1 cellular context compared by ENCODE assay signal in the genomic region with DNA sequence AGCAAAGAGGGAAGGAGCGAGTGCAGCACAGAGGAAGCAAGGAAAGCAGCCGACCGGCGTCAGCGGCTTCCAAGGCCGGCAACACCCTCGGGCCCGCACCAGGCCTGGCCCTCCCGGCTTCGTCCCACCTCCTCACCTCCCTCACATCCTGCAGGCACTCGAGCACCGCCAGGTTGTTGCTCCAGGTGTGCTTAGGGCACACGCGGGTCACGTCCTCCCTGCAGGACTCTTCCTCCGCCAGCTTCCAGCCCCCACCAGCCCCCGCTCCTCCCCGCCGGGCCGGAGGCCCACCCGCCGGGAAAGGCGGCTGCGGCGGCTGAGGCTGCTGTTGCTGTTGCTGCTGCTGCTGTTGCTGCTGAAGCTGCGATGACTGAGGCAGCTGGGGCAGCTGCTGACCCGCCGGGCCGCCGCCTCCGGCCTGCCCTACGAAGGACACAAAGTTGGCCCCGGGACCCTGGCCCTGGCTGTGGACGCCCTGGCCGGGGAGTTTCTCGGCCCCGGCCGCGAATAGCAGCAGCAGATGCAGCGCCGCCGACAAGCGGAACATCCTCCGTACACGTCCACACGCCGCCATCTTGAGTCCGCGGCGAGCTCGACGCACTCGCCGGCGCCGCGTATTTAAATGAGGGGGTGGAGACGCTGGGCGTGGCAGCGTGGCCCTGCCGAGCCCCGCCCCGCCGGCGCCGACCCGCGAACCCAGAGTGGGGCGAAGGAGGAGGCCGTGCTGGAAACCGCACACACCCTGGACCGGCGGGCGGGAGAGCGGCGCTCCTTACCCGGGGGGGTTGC.
TF ChIP-seq lines count a peak whose summit lies in the region.

A gene (minus strand): TSS at position 594 of the 789 bp plus-strand sequence. CDS start 20 bp downstream, at position 574.

TF ChIP-seq in HEK293, 187 proteins besides CTCF, POLR2A, EP300 and RAD21 (continued from another document and continues in another):
- TF ChIP-seq, protein P1, sequence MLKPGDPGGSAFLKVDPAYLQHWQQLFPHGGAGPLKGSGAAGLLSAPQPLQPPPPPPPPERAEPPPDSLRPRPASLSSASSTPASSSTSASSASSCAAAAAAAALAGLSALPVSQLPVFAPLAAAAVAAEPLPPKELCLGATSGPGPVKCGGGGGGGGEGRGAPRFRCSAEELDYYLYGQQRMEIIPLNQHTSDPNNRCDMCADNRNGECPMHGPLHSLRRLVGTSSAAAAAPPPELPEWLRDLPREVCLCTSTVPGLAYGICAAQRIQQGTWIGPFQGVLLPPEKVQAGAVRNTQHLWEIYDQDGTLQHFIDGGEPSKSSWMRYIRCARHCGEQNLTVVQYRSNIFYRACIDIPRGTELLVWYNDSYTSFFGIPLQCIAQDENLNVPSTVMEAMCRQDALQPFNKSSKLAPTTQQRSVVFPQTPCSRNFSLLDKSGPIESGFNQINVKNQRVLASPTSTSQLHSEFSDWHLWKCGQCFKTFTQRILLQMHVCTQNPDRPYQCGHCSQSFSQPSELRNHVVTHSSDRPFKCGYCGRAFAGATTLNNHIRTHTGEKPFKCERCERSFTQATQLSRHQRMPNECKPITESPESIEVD (tag by site-specific recombination; IDR thresholded peaks at IDR 0.05) = no peak
- peak; percentile 35; the same call in 1 of the 2 replicates for TF ChIP-seq OVOL3 (tag by site-specific recombination; IDR thresholded peaks at IDR 0.05)
- no peak for TF ChIP-seq ZNF768 (tag by site-specific recombination; IDR thresholded peaks at IDR 0.05)
- no peak for TF ChIP-seq BCL11B (tag by site-specific recombination; IDR thresholded peaks at IDR 0.05; ENCODE audit: low read depth)
- TF ChIP-seq ZNF792 (tag by site-specific recombination; IDR thresholded peaks at IDR 0.05) = no peak; the same call in 1 of the 2 replicates
- TF ChIP-seq YY1 (tag by site-specific recombination; IDR thresholded peaks at IDR 0.05) = peak; percentile 68
- 0 out of 2 replicates have a peak, but pooled peaks have one; percentile 48 for TF ChIP-seq ZNF366 (tag by site-specific recombination; conservative IDR thresholded peaks at IDR 0.05)
- no peak for TF ChIP-seq ZNF791 (tag by site-specific recombination; IDR thresholded peaks at IDR 0.05)
- no peak for TF ChIP-seq ZFP3 (tag by site-specific recombination; IDR thresholded peaks at IDR 0.05; ENCODE audit: low read depth)
- TF ChIP-seq ZNF544 (tag by site-specific recombination; IDR thresholded peaks at IDR 0.05) = no peak
- TF ChIP-seq YY2 (tag by site-specific recombination; IDR thresholded peaks at IDR 0.05) = peak; percentile 85
- TF ChIP-seq, protein P2, sequence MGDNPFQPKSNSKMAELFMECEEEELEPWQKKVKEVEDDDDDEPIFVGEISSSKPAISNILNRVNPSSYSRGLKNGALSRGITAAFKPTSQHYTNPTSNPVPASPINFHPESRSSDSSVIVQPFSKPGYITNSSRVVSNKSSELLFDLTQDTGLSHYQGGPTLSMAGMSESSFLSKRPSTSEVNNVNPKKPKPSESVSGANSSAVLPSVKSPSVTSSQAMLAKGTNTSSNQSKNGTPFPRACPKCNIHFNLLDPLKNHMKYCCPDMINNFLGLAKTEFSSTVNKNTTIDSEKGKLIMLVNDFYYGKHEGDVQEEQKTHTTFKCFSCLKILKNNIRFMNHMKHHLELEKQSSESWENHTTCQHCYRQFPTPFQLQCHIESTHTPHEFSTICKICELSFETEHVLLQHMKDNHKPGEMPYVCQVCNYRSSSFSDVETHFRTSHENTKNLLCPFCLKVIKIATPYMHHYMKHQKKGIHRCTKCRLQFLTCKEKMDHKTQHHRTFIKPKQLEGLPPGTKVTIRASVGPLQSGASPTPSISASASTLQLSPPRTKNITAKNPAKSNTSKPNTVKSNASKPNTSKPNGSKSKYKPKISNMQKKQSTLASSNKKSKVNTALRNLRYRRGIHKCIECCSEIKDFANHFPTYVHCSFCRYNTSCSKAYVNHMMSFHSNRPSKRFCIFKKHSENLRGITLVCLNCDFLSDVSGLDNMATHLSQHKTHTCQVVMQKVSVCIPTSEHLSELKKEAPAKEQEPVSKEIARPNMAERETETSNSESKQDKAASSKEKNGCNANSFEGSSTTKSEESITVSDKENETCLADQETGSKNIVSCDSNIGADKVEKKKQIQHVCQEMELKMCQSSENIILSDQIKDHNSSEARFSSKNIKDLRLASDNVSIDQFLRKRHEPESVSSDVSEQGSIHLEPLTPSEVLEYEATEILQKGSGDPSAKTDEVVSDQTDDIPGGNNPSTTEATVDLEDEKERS (tag by site-specific recombination; IDR thresholded peaks at IDR 0.05) = no peak
- peak; percentile 61; the same call in 1 of the 2 replicates for TF ChIP-seq ZNF394 (tag by site-specific recombination; IDR thresholded peaks at IDR 0.05; ENCODE audit: borderline replicate concordance)
- TF ChIP-seq ZSCAN30 (tag by site-specific recombination; IDR thresholded peaks at IDR 0.05) = no peak
- TF ChIP-seq ZNF843 (tag by site-specific recombination; IDR thresholded peaks at IDR 0.05) = peak; percentile 20
- TF ChIP-seq ZNF426 (tag by site-specific recombination; IDR thresholded peaks at IDR 0.05) = no peak
- TF ChIP-seq ZNF776 (tag by site-specific recombination; IDR thresholded peaks at IDR 0.05; ENCODE audit: borderline replicate concordance) = no peak
- peak; percentile 34 for TF ChIP-seq PRDM1 (tag by site-specific recombination; IDR thresholded peaks at IDR 0.05)
- TF ChIP-seq ZBTB7A (tag by site-specific recombination; IDR thresholded peaks at IDR 0.05; ENCODE audit: low read depth) = no peak
- peak; percentile 21; the same call in 1 of the 2 replicates for TF ChIP-seq ZNF660 (tag by site-specific recombination; IDR thresholded peaks at IDR 0.05)
- TF ChIP-seq FEZF1 (tag by site-specific recombination; IDR thresholded peaks at IDR 0.05) = no peak; the same call in 1 of the 2 replicates
- TF ChIP-seq, protein P3, sequence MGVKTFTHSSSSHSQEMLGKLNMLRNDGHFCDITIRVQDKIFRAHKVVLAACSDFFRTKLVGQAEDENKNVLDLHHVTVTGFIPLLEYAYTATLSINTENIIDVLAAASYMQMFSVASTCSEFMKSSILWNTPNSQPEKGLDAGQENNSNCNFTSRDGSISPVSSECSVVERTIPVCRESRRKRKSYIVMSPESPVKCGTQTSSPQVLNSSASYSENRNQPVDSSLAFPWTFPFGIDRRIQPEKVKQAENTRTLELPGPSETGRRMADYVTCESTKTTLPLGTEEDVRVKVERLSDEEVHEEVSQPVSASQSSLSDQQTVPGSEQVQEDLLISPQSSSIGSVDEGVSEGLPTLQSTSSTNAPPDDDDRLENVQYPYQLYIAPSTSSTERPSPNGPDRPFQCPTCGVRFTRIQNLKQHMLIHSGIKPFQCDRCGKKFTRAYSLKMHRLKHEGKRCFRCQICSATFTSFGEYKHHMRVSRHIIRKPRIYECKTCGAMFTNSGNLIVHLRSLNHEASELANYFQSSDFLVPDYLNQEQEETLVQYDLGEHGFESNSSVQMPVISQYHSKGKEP (tag by site-specific recombination; IDR thresholded peaks at IDR 0.05) = peak; percentile 87
- no peak for TF ChIP-seq ZNF514 (tag by site-specific recombination; IDR thresholded peaks at IDR 0.05)
- TF ChIP-seq, protein P4, sequence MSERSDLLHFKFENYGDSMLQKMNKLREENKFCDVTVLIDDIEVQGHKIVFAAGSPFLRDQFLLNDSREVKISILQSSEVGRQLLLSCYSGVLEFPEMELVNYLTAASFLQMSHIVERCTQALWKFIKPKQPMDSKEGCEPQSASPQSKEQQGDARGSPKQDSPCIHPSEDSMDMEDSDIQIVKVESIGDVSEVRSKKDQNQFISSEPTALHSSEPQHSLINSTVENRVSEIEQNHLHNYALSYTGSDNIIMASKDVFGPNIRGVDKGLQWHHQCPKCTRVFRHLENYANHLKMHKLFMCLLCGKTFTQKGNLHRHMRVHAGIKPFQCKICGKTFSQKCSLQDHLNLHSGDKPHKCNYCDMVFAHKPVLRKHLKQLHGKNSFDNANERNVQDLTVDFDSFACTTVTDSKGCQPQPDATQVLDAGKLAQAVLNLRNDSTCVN (tag by site-specific recombination; optimal IDR thresholded peaks at IDR 0.05) = peak; percentile 77
- TF ChIP-seq ZNF302 (tag by site-specific recombination; IDR thresholded peaks at IDR 0.05; ENCODE audit: low read depth) = no peak
- TF ChIP-seq, protein P5, sequence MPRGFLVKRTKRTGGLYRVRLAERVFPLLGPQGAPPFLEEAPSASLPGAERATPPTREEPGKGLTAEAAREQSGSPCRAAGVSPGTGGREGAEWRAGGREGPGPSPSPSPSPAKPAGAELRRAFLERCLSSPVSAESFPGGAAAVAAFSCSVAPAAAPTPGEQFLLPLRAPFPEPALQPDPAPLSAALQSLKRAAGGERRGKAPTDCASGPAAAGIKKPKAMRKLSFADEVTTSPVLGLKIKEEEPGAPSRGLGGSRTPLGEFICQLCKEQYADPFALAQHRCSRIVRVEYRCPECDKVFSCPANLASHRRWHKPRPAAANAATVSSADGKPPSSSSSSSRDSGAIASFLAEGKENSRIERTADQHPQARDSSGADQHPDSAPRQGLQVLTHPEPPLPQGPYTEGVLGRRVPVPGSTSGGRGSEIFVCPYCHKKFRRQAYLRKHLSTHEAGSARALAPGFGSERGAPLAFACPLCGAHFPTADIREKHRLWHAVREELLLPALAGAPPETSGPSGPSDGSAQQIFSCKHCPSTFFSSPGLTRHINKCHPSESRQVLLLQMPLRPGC (tag by site-specific recombination; IDR thresholded peaks at IDR 0.05) = no peak
- TF ChIP-seq, protein P6, sequence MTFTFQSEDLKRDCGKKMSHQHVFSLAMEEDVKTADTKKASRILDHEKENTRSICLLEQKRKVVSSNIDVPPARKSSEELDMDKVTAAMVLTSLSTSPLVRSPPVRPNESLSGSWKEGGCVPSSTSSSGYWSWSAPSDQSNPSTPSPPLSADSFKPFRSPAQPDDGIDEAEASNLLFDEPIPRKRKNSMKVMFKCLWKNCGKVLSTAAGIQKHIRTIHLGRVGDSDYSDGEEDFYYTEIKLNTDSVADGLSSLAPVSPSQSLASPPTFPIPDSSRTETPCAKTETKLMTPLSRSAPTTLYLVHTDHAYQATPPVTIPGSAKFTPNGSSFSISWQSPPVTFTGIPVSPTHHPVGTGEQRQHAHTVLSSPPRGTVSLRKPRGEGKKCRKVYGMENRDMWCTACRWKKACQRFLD (tag by site-specific recombination; IDR thresholded peaks at IDR 0.05) = no peak
- TF ChIP-seq ZNF10 (tag by site-specific recombination; IDR thresholded peaks at IDR 0.05) = peak; percentile 54; the same call in 1 of the 2 replicates
- TF ChIP-seq, protein P7, sequence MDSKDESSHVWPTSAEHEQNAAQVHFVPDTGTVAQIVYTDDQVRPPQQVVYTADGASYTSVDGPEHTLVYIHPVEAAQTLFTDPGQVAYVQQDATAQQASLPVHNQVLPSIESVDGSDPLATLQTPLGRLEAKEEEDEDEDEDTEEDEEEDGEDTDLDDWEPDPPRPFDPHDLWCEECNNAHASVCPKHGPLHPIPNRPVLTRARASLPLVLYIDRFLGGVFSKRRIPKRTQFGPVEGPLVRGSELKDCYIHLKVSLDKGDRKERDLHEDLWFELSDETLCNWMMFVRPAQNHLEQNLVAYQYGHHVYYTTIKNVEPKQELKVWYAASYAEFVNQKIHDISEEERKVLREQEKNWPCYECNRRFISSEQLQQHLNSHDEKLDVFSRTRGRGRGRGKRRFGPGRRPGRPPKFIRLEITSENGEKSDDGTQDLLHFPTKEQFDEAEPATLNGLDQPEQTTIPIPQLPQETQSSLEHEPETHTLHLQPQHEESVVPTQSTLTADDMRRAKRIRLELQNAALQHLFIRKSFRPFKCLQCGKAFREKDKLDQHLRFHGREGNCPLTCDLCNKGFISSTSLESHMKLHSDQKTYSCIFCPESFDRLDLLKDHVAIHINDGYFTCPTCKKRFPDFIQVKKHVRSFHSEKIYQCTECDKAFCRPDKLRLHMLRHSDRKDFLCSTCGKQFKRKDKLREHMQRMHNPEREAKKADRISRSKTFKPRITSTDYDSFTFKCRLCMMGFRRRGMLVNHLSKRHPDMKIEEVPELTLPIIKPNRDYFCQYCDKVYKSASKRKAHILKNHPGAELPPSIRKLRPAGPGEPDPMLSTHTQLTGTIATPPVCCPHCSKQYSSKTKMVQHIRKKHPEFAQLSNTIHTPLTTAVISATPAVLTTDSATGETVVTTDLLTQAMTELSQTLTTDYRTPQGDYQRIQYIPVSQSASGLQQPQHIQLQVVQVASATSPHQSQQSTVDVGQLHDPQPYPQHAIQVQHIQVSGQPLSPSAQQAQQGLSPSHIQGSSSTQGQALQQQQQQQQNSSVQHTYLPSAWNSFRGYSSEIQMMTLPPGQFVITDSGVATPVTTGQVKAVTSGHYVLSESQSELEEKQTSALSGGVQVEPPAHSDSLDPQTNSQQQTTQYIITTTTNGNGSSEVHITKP (tag by site-specific recombination; IDR thresholded peaks at IDR 0.05) = no peak
- no peak for TF ChIP-seq ZNF623 (tag by site-specific recombination; IDR thresholded peaks at IDR 0.05)
- 0 out of 2 replicates have a peak, but pooled peaks have one; percentile 28 for TF ChIP-seq ZNF138 (tag by site-specific recombination; IDR thresholded peaks at IDR 0.05; ENCODE audit: borderline replicate concordance)
- TF ChIP-seq ZNF585B (tag by site-specific recombination; IDR thresholded peaks at IDR 0.05) = no peak
- TF ChIP-seq ZNF629 (tag by site-specific recombination; IDR thresholded peaks at IDR 0.05) = peak; percentile 33
- TF ChIP-seq ZNF335 (tag by site-specific recombination; conservative IDR thresholded peaks at IDR 0.05) = peak; percentile 85
- no peak for TF ChIP-seq ZNF510 (tag by site-specific recombination; IDR thresholded peaks at IDR 0.05; ENCODE audit: insufficient replicate concordance)
- TF ChIP-seq, protein P8, sequence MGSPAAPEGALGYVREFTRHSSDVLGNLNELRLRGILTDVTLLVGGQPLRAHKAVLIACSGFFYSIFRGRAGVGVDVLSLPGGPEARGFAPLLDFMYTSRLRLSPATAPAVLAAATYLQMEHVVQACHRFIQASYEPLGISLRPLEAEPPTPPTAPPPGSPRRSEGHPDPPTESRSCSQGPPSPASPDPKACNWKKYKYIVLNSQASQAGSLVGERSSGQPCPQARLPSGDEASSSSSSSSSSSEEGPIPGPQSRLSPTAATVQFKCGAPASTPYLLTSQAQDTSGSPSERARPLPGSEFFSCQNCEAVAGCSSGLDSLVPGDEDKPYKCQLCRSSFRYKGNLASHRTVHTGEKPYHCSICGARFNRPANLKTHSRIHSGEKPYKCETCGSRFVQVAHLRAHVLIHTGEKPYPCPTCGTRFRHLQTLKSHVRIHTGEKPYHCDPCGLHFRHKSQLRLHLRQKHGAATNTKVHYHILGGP (tag by site-specific recombination; IDR thresholded peaks at IDR 0.05) = no peak
- peak; percentile 40 for TF ChIP-seq KLF16 (tag by site-specific recombination; IDR thresholded peaks at IDR 0.05)
- TF ChIP-seq, protein P9, sequence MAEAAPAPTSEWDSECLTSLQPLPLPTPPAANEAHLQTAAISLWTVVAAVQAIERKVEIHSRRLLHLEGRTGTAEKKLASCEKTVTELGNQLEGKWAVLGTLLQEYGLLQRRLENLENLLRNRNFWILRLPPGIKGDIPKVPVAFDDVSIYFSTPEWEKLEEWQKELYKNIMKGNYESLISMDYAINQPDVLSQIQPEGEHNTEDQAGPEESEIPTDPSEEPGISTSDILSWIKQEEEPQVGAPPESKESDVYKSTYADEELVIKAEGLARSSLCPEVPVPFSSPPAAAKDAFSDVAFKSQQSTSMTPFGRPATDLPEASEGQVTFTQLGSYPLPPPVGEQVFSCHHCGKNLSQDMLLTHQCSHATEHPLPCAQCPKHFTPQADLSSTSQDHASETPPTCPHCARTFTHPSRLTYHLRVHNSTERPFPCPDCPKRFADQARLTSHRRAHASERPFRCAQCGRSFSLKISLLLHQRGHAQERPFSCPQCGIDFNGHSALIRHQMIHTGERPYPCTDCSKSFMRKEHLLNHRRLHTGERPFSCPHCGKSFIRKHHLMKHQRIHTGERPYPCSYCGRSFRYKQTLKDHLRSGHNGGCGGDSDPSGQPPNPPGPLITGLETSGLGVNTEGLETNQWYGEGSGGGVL (tag by site-specific recombination; IDR thresholded peaks at IDR 0.05) = peak; percentile 61; the same call in 1 of the 2 replicates
- peak; percentile 26; the same call in 1 of the 2 replicates for TF ChIP-seq ZBTB17 (tag by site-specific recombination; IDR thresholded peaks at IDR 0.05)
